In the genomic region with DNA sequence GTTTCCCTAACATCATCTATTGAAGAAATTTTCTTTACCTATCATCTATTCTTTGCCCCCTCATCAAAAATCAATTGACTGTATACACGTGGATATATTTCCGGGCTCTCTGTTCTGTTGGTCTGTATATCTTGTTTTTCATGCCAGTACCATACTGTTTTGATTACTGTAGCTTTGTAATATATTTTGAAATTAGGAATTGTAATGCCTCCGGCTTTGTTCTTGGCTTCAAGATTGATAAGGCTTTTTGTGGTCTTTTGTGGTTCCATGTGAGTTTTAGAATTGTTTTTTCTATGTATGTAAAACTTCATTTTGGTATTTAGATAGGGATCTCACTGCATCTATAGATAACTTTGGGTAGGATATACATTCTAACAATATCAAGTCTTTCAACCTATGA, we compare ENCODE assay signal across 1 cellular context.
TF ChIP-seq lines count a peak whose summit lies in the region.

No MANE protein-coding gene starts in this region.

TF ChIP-seq in K562, 482 proteins besides CTCF, POLR2A, EP300 and RAD21:
- TF ChIP-seq, protein P1, sequence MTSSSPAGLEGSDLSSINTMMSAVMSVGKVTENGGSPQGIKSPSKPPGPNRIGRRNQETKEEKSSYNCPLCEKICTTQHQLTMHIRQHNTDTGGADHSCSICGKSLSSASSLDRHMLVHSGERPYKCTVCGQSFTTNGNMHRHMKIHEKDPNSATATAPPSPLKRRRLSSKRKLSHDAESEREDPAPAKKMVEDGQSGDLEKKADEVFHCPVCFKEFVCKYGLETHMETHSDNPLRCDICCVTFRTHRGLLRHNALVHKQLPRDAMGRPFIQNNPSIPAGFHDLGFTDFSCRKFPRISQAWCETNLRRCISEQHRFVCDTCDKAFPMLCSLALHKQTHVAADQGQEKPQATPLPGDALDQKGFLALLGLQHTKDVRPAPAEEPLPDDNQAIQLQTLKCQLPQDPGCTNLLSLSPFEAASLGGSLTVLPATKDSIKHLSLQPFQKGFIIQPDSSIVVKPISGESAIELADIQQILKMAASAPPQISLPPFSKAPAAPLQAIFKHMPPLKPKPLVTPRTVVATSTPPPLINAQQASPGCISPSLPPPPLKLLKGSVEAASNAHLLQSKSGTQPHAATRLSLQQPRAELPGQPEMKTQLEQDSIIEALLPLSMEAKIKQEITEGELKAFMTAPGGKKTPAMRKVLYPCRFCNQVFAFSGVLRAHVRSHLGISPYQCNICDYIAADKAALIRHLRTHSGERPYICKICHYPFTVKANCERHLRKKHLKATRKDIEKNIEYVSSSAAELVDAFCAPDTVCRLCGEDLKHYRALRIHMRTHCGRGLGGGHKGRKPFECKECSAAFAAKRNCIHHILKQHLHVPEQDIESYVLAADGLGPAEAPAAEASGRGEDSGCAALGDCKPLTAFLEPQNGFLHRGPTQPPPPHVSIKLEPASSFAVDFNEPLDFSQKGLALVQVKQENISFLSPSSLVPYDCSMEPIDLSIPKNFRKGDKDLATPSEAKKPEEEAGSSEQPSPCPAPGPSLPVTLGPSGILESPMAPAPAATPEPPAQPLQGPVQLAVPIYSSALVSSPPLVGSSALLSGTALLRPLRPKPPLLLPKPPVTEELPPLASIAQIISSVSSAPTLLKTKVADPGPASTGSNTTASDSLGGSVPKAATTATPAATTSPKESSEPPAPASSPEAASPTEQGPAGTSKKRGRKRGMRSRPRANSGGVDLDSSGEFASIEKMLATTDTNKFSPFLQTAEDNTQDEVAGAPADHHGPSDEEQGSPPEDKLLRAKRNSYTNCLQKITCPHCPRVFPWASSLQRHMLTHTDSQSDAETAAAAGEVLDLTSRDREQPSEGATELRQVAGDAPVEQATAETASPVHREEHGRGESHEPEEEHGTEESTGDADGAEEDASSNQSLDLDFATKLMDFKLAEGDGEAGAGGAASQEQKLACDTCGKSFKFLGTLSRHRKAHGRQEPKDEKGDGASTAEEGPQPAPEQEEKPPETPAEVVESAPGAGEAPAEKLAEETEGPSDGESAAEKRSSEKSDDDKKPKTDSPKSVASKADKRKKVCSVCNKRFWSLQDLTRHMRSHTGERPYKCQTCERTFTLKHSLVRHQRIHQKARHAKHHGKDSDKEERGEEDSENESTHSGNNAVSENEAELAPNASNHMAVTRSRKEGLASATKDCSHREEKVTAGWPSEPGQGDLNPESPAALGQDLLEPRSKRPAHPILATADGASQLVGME (CRISPR knock-in tag; IDR thresholded peaks at IDR 0.05), result no peak
- TF ChIP-seq RBM25 (IDR thresholded peaks at IDR 0.05; ENCODE audit: low read depth, low read length, severe bottlenecking), result peak; percentile 39
